Comparison of ENCODE assay signal across 8 cellular contexts in the genomic region with DNA sequence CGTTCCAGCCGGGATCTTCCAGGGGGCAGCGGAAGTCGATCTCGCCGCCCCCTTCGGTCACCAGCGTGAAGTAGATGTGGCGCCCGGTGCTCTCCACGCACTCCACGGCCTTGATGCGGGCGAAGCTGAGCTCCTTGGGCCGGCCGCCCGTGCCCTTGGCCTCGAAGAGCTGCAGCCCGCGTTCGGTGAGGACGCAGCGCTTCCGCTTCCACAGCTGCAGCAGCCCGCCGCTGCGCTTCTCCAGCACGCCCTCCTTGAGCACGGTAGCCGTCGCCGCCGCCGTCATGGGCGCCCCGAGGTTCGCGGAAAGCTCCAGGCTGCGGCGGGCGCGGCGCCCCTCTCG. TPM values are rescaled to one million over a fixed set of nuclear protein-coding genes. Genes with fewer than 3 reads are reported as not detected.
DNase-seq lines count a peak whose midpoint lies in the region; ATAC-seq, FAIRE-seq and TF ChIP-seq lines count a peak whose summit lies in the region.

No MANE protein-coding gene starts in this region.

- DNase-seq in AG10803 (ENCODE audit: low read depth) (peak; percentile 32), activated B cell treated with CpG ODN at 0.5 μM for 24 hours (no peak), frontal cortex (ENCODE audit: low spot score in 2 of 2) (peak; percentile 44 to 58), NCI-H526 treated with DMSO at 0.1 percent for 48 hours (lab: John Stamatoyannopoulos, UW) (no peak)
- no peak for DNase-seq in stimulated activated CD8-positive, alpha-beta memory T cell treated with anti-CD3 and anti-CD28 coated beads, Interleukin-4, amount 100 ng/mL, for 48 hours

- intact Hi-C loops in activated B cell treated with CpG ODN at 0.5 μM for 24 hours (cut with micrococcal nuclease), result no loop called here

- no peak for FAIRE-seq in frontal cortex (lab: Jason Lieb, UNC)

- H3K4me3 ChIP-seq in AG10803 (ENCODE audit: low read length), result peak overlapping the region; percentile 99
- peak overlapping the region; percentile 75 for H3K4me3 ChIP-seq in parathyroid adenoma (ENCODE audit: low read depth, low read length)

- TF ChIP-seq CTCF in AG10803 (conservative IDR thresholded peaks at IDR 0.05; ENCODE audit: low read length) (no peak), activated B cell treated with CpG ODN at 0.5 μM for 24 hours (IDR thresholded peaks at IDR 0.05) (no peak), parathyroid adenoma (IDR thresholded peaks at IDR 0.05) (no peak)

- no peaks in the 10 kb centered on the region for H3K9me3 Mint-ChIP-seq in activated B cell treated with CpG ODN at 0.5 μM for 24 hours

- POLR2A ChIA-PET in activated B cell treated with CpG ODN at 0.5 μM for 24 hours (lab: Charles Lee), result no interaction called here

- no peak overlapping the region for H3K27ac Mint-ChIP-seq in activated B cell treated with CpG ODN at 0.5 μM for 24 hours

- H3K27me3 ChIP-seq in parathyroid adenoma (ENCODE audit: control insufficient read depth, insufficient read depth, low read length), result no peaks in the 10 kb centered on the region

- H3K27me3 Mint-ChIP-seq in activated B cell treated with CpG ODN at 0.5 μM for 24 hours, result peaks cover 39% of the 10 kb centered on the region

- H3K36me3 ChIP-seq in parathyroid adenoma (ENCODE audit: control insufficient read depth, insufficient read depth, low read length), result no peaks in the 10 kb centered on the region

- peak; percentile 51 for ATAC-seq in GM18867 (IDR thresholded peaks at IDR 0.05; ENCODE audit: unreplicated experiment)
- ATAC-seq in HG03139 (IDR thresholded peaks at IDR 0.05; ENCODE audit: unreplicated experiment), result peak; percentile 41
- ATAC-seq in activated B cell treated with CpG ODN at 0.5 μM for 24 hours (ENCODE audit: low read depth), result peak; percentile 31

- H3K9ac ChIP-seq in parathyroid adenoma, result peak overlapping the region; percentile 84

- no peaks in the 10 kb centered on the region for H3K9me3 ChIP-seq in parathyroid adenoma (ENCODE audit: control insufficient read depth, low read length)

- H3K4me1 Mint-ChIP-seq in activated B cell treated with CpG ODN at 0.5 μM for 24 hours, result peaks cover 6% of the 10 kb centered on the region

- peak overlapping the region; percentile 82 for H2AFZ ChIP-seq in parathyroid adenoma

- peak overlapping the region; percentile 90 for H3K27ac ChIP-seq in parathyroid adenoma

- CTCF ChIA-PET in activated B cell treated with CpG ODN at 0.5 μM for 24 hours (lab: Charles Lee), result no interaction called here

- no peaks in the 10 kb centered on the region for H3K79me2 ChIP-seq in parathyroid adenoma

- H3K36me3 Mint-ChIP-seq in activated B cell treated with CpG ODN at 0.5 μM for 24 hours (ENCODE audit: low read depth), result no peaks in the 10 kb centered on the region

- no peaks in the 10 kb centered on the region for H3K4me1 ChIP-seq in parathyroid adenoma

- H3K4me3 Mint-ChIP-seq in activated B cell treated with CpG ODN at 0.5 μM for 24 hours, result no peak overlapping the region

- H3K4me2 ChIP-seq in parathyroid adenoma (ENCODE audit: low read length), result peak overlapping the region; percentile 87

RNA-seq across cellular contexts. Expression of a gene that starts 0.5 kb away (rescaled TPM):
- total RNA-seq in activated B cell treated with CpG ODN at 0.5 μM for 24 hours (0.18 TPM in 1 of 2 replicates, not detected in the other), frontal cortex (5.7 TPM)

RNA-seq across cellular contexts. Expression of a gene that starts 38.5 kb away (rescaled TPM):
- 29.0 and 29.5 TPM in 2 replicates for total RNA-seq in activated B cell treated with CpG ODN at 0.5 μM for 24 hours
- total RNA-seq in frontal cortex, result 12.2 TPM

RNA-seq across cellular contexts. Expression of a gene that starts 46.9 kb away (rescaled TPM):
- total RNA-seq in activated B cell treated with CpG ODN at 0.5 μM for 24 hours, result not detected in 2 replicates
- under 0.01 TPM for total RNA-seq in frontal cortex

Comparison
In these comparisons a context has a peak if more than half of its experiments do, and no peak if none do; other contexts are left out.
1. DNase-seq: peak in AG10803 (single experiment) and frontal cortex (2 of 2); none in activated B cell treated with CpG ODN at 0.5 μM for 24 hours (single experiment), NCI-H526 treated with DMSO at 0.1 percent for 48 hours (single experiment) and stimulated activated CD8-positive, alpha-beta memory T cell treated with anti-CD3 and anti-CD28 coated beads, Interleukin-4, amount 100 ng/mL, for 48 hours (single experiment).
2. Peak in every context shown above with its lines, with median percentiles within 50 percentile points of each other: ATAC-seq.